Comparison of ENCODE assay signal across 7 cellular contexts in genomic region chr3:152399374-152399773, GRCh38.
DNase-seq lines count a peak whose midpoint lies in the region; ATAC-seq and TF ChIP-seq lines count a peak whose summit lies in the region.

No MANE protein-coding gene starts in this region.

- H3K4me3 ChIP-seq in GM23248 (no peak overlapping the region), endocrine pancreas (ENCODE audit: control insufficient read depth, insufficient read depth, low read length) (peak overlapping the region; percentile 3), psoas muscle (peak overlapping the region; percentile 47), BE2C (ENCODE audit: low read depth, low read length) (no peak overlapping the region)

- ATAC-seq in psoas muscle (peak; percentile 31 to 60 (median 44)), HG03159 (IDR thresholded peaks at IDR 0.05; ENCODE audit: unreplicated experiment) (no peak)

- in situ Hi-C loops in GM23248 (cut with MboI), result no loop called here

- no peaks in the 10 kb centered on the region for H4K20me1 ChIP-seq in GM23248 (ENCODE audit: insufficient read depth)

- peak; percentile 82 for DNase-seq in GM23248
- peak; percentile 27 for DNase-seq in NCI-H226
- no peak for DNase-seq in psoas muscle
- DNase-seq in posterior vena cava (ENCODE audit: low spot score), result no peak
- DNase-seq in BE2C, result no peak

- peak overlapping the region; percentile 57 for H3K27ac ChIP-seq in GM23248
- peak overlapping the region; percentile 92 for H3K27ac ChIP-seq in psoas muscle

- H3K36me3 ChIP-seq in GM23248 (ENCODE audit: low read depth), result peaks cover 10% of the 10 kb centered on the region
- H3K36me3 ChIP-seq in endocrine pancreas (ENCODE audit: control insufficient read depth, insufficient read depth, low read length), result no peaks in the 10 kb centered on the region
- H3K36me3 ChIP-seq in psoas muscle (ENCODE audit: insufficient read depth in 1 of 2, low read depth in 1 of 2), result peaks cover 0 to 15% of the 10 kb centered on the region in 2 donors
- no peaks in the 10 kb centered on the region; the same call in 1 of the 2 replicates for H3K36me3 ChIP-seq in BE2C

- H3K9me3 ChIP-seq in GM23248 (ENCODE audit: low read depth) (no peaks in the 10 kb centered on the region), endocrine pancreas (ENCODE audit: control insufficient read depth, low read length) (no peaks in the 10 kb centered on the region), psoas muscle (no peaks in the 10 kb centered on the region), BE2C (peaks cover 3% of the 10 kb centered on the region; the same call in 1 of the 2 replicates)

- H3F3A ChIP-seq in GM23248 (ENCODE audit: insufficient read depth), result peaks cover 23% of the 10 kb centered on the region; the same call in 1 of the 2 replicates

- H3K4me1 ChIP-seq in GM23248 (ENCODE audit: insufficient read depth), result peaks cover 63% of the 10 kb centered on the region
- H3K4me1 ChIP-seq in endocrine pancreas (ENCODE audit: control insufficient read depth, insufficient read depth, low read length), result peaks cover 39% of the 10 kb centered on the region
- peaks cover 80% of the 10 kb centered on the region for H3K4me1 ChIP-seq in psoas muscle
- peaks cover 5% of the 10 kb centered on the region for H3K4me1 ChIP-seq in BE2C

- no peaks in the 10 kb centered on the region for H3K9me2 ChIP-seq in GM23248 (ENCODE audit: insufficient read depth)

- H2AFZ ChIP-seq in GM23248, result no peak overlapping the region

- H3K27me3 ChIP-seq in GM23248 (replicated peaks; ENCODE audit: insufficient read depth) (no peaks in the 10 kb centered on the region), endocrine pancreas (ENCODE audit: control insufficient read depth, insufficient read depth, low read length) (no peaks in the 10 kb centered on the region), psoas muscle (ENCODE audit: insufficient read depth in 3 of 3, low read length in 2 of 3) (no peaks in the 10 kb centered on the region), BE2C (no peaks in the 10 kb centered on the region)

- H3K4me2 ChIP-seq in GM23248 (ENCODE audit: unreplicated experiment), result peak overlapping the region; percentile 19

- H3K79me2 ChIP-seq in GM23248 (ENCODE audit: insufficient read depth), result peaks cover 100% of the 10 kb centered on the region

- peak overlapping the region; percentile 13; the same call in 1 of the 2 replicates for H3K9ac ChIP-seq in GM23248
- H3K9ac ChIP-seq in endocrine pancreas (ENCODE audit: control insufficient read depth, insufficient read depth, low read length), result no peak overlapping the region

- intact Hi-C loops in psoas muscle (cut with DNase I), result no loop called here
- intact Hi-C loops in posterior vena cava (cut with DNase I), result no loop called here

- no peak for TF ChIP-seq CTCF in psoas muscle (IDR thresholded peaks at IDR 0.05)
- TF ChIP-seq CTCF in BE2C (IDR thresholded peaks at IDR 0.05; ENCODE audit: low read depth, low read length), result no peak

Comparison
In these comparisons a context has a peak if more than half of its experiments do, and no peak if none do; other contexts are left out.
1. DNase-seq: peak in GM23248 (single experiment) and NCI-H226 (single experiment); none in psoas muscle (0 of 2), posterior vena cava (single experiment) and BE2C (single experiment).
2. H3K4me3 ChIP-seq: peak in endocrine pancreas (single experiment) and psoas muscle (single experiment); none in GM23248 (single experiment) and BE2C (single experiment).